In genomic region chr7:38872202-38872601, GRCh38 we compare ENCODE assay signal across 30 cellular contexts.
"Had no signal": no experiment of that assay in that cellular context is flagged by ENCODE, and none has a peak within 500 bp of the region (broad histone marks: within the 10 kb centered on the region; RNA-seq: fewer than 3 reads in every experiment).

No MANE protein-coding gene starts in this region.

- H3K27me3 ChIP-seq: ascending aorta had no signal

- H3K4me1 Mint-ChIP-seq: activated CD4-positive, alpha-beta T cell treated with anti-CD3 and anti-CD28 coated beads, Interleukin-2, amount 10 ng/mL, durations not matched to agents 24 days and 14 days; activated naive CD8-positive, alpha-beta T cell treated with anti-CD3 and anti-CD28 coated beads, Interleukin-2, amount 10 ng/mL, durations not matched to agents 7 days and 5 days had no signal

- DNase-seq: activated CD4-positive, alpha-beta T cell treated with anti-CD3 and anti-CD28 coated beads, Interleukin-2, amount 10 ng/mL, durations not matched to agents 24 days and 14 days; activated CD4-positive, alpha-beta T cell treated with anti-CD3 and anti-CD28 coated beads, Interleukin-2, amount 50 U/mL, for 4 hours; activated CD8-positive, alpha-beta T cell treated with anti-CD3 and anti-CD28 coated beads, Interleukin-2, amount 10 ng/mL, durations not matched to agents 7 days and 5 days; activated gamma-delta T cell; activated naive CD4-positive, alpha-beta T cell treated with Interleukin-2 at 50 U/mL for 16 hours; activated naive CD8-positive, alpha-beta T cell treated with anti-CD3 and anti-CD28 coated beads, Interleukin-2, amount 10 ng/mL, durations not matched to agents 7 days and 5 days; activated T-cell treated with anti-CD3 and anti-CD28 coated beads, Interleukin-2, amount 50 U/mL, for 24 hours; amygdala; caudate nucleus; MM.1S; MV-4-11; NCI-H1092; NCI-H1436 treated with DMSO at 0.1 percent for 48 hours; NCI-H1694 treated with DMSO at 0.1 percent for 48 hours; NCI-H2029; NCI-H510A; NCI-H526; NCI-H748 treated with DMSO at 0.1 percent for 48 hours; NK-92 treated with Interleukin-12 subunit alpha and Interleukin-12 subunit beta, amount 100 ng/mL, for 24 hours; PC-3; T1000; WERI-Rb-1 had no signal

- H3K4me3 ChIP-seq: ascending aorta, SK-N-MC had no signal

- H3K27ac ChIP-seq: ascending aorta, KMS-11, RWPE1, SK-N-MC, WERI-Rb-1 had no signal

- FAIRE-seq: RCC 7860 had no signal

- H3K27ac Mint-ChIP-seq: activated CD4-positive, alpha-beta T cell treated with anti-CD3 and anti-CD28 coated beads, Interleukin-2, amount 10 ng/mL, durations not matched to agents 24 days and 14 days; activated CD8-positive, alpha-beta T cell treated with anti-CD3 and anti-CD28 coated beads, Interleukin-2, amount 10 ng/mL, durations not matched to agents 7 days and 5 days; activated naive CD4-positive, alpha-beta T cell treated with anti-CD3 and anti-CD28 coated beads, Interleukin-2, amount 50 U/mL, for 24 hours; activated naive CD8-positive, alpha-beta T cell treated with anti-CD3 and anti-CD28 coated beads, Interleukin-2, amount 10 ng/mL, durations not matched to agents 7 days and 5 days; activated T-cell treated with anti-CD3 and anti-CD28 coated beads, Interleukin-2, amount 50 U/mL, for 24 hours; activated T-helper 2 cell treated with anti-CD3 and anti-CD28 coated beads, Interferon-gamma antibody, Interleukin-2, Interleukin-4, amounts not matched to agents 10 μg/mL and 5 μg/mL and 100 μg/mL, durations not matched to agents 14 hours and 24 hours and 36 hours had no signal

- H3K9ac ChIP-seq: KMS-11 had no signal

- H3K4me2 ChIP-seq: KMS-11 had no signal

- H3K27me3 Mint-ChIP-seq: activated CD4-positive, alpha-beta T cell treated with anti-CD3 and anti-CD28 coated beads, Interleukin-2, amount 10 ng/mL, durations not matched to agents 24 days and 14 days; activated naive CD4-positive, alpha-beta T cell treated with anti-CD3 and anti-CD28 coated beads, Interleukin-2, amount 50 U/mL, for 24 hours; activated naive CD8-positive, alpha-beta T cell treated with anti-CD3 and anti-CD28 coated beads, Interleukin-2, amount 10 ng/mL, durations not matched to agents 7 days and 5 days; activated T-cell treated with anti-CD3 and anti-CD28 coated beads, Interleukin-2, amount 50 U/mL, for 24 hours had no signal

- H3K4me1 ChIP-seq: ascending aorta had no signal

- H3K9me3 ChIP-seq: ascending aorta had no signal

- ATAC-seq: activated CD8-positive, alpha-beta T cell treated with anti-CD3 and anti-CD28 coated beads, Interleukin-2, amount 10 ng/mL, durations not matched to agents 7 days and 5 days; PC-3; Right ventricle myocardium inferior had no signal

- H3K4me3 Mint-ChIP-seq: activated CD4-positive, alpha-beta T cell treated with anti-CD3 and anti-CD28 coated beads, Interleukin-2, amount 10 ng/mL, durations not matched to agents 24 days and 14 days; activated CD8-positive, alpha-beta T cell treated with anti-CD3 and anti-CD28 coated beads, Interleukin-2, amount 10 ng/mL, durations not matched to agents 7 days and 5 days; activated naive CD4-positive, alpha-beta T cell treated with anti-CD3 and anti-CD28 coated beads, Interleukin-2, amount 50 U/mL, for 24 hours; activated naive CD8-positive, alpha-beta T cell treated with anti-CD3 and anti-CD28 coated beads, Interleukin-2, amount 10 ng/mL, durations not matched to agents 7 days and 5 days; activated T-cell treated with anti-CD3 and anti-CD28 coated beads, Interleukin-2, amount 50 U/mL, for 24 hours had no signal

- H3K9me3 Mint-ChIP-seq: activated CD4-positive, alpha-beta T cell treated with anti-CD3 and anti-CD28 coated beads, Interleukin-2, amount 10 ng/mL, durations not matched to agents 24 days and 14 days; activated naive CD4-positive, alpha-beta T cell treated with anti-CD3 and anti-CD28 coated beads, Interleukin-2, amount 50 U/mL, for 24 hours; activated naive CD8-positive, alpha-beta T cell treated with anti-CD3 and anti-CD28 coated beads, Interleukin-2, amount 10 ng/mL, durations not matched to agents 7 days and 5 days; activated T-cell treated with anti-CD3 and anti-CD28 coated beads, Interleukin-2, amount 50 U/mL, for 24 hours; activated T-helper 2 cell treated with anti-CD3 and anti-CD28 coated beads, Interferon-gamma antibody, Interleukin-2, Interleukin-4, amounts not matched to agents 10 μg/mL and 5 μg/mL and 100 μg/mL, durations not matched to agents 14 hours and 24 hours and 36 hours had no signal
